1 cellular context compared by ENCODE assay signal in the genomic region with DNA sequence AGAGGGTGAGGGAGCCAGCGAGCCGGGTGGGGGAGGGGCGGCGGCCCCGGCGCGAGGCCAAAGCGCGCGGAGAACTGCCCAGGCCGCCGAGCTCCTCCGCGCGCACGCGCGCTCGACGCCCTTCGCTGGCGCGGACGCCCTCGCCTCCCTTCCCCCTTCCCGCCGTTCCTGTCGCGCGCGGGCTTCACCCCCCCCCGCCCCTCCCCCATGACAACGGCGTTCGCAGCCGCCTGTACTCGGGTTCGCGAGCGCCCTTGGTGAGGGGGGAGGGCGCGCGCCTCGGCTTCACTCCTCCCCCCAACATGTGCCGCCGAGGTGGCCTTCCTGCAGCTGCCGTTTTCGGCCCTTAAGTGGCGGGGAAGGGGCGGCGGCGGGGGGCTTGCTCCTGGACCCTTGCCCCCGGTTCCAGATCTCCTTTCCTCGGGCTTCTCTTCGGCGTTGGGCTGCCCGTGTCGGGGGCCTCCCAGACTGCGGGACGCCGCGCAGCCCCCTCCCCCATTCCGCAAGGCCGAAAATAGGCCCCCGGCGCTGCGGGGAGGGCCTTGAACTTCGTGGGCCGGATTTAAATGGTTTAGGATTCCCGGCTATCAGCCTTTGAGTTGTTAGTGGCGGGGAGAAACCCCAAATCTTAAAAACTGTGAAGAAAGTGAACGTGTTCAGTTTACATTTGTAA.
TF ChIP-seq lines count a peak whose summit lies in the region.

No MANE protein-coding gene starts in this region.

TF ChIP-seq in HepG2, 621 proteins besides CTCF, POLR2A, EP300 and RAD21 (continued from another document and continues in another):
- TF ChIP-seq ZMAT3 (CRISPR knock-in tag; conservative IDR thresholded peaks at IDR 0.05) = no peak
- TF ChIP-seq BHLHE40 (IDR thresholded peaks at IDR 0.05; ENCODE audit: low read length) = no peak
- TF ChIP-seq, protein P1, sequence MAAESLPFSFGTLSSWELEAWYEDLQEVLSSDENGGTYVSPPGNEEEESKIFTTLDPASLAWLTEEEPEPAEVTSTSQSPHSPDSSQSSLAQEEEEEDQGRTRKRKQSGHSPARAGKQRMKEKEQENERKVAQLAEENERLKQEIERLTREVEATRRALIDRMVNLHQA (CRISPR knock-in tag; IDR thresholded peaks at IDR 0.05) = no peak
- TF ChIP-seq FOXM1 (CRISPR knock-in tag; IDR thresholded peaks at IDR 0.05) = no peak
- TF ChIP-seq ZBTB8A (CRISPR knock-in tag; IDR thresholded peaks at IDR 0.05; ENCODE audit: borderline replicate concordance, low read depth) = no peak
- TF ChIP-seq ZNF7 (CRISPR knock-in tag; IDR thresholded peaks at IDR 0.05) = no peak
- TF ChIP-seq SP1 (IDR thresholded peaks at IDR 0.05) = no peak
- TF ChIP-seq SP1 (CRISPR knock-in tag; IDR thresholded peaks at IDR 0.05) = no peak
- TF ChIP-seq, protein P2, sequence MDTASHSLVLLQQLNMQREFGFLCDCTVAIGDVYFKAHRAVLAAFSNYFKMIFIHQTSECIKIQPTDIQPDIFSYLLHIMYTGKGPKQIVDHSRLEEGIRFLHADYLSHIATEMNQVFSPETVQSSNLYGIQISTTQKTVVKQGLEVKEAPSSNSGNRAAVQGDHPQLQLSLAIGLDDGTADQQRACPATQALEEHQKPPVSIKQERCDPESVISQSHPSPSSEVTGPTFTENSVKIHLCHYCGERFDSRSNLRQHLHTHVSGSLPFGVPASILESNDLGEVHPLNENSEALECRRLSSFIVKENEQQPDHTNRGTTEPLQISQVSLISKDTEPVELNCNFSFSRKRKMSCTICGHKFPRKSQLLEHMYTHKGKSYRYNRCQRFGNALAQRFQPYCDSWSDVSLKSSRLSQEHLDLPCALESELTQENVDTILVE (CRISPR knock-in tag; IDR thresholded peaks at IDR 0.05) = no peak
- TF ChIP-seq SMARCC2 (IDR thresholded peaks at IDR 0.05) = no peak
- TF ChIP-seq ZNF160 (CRISPR knock-in tag; IDR thresholded peaks at IDR 0.05) = no peak
- TF ChIP-seq ZNF619 (CRISPR knock-in tag; IDR thresholded peaks at IDR 0.05) = no peak
- TF ChIP-seq, protein P3, sequence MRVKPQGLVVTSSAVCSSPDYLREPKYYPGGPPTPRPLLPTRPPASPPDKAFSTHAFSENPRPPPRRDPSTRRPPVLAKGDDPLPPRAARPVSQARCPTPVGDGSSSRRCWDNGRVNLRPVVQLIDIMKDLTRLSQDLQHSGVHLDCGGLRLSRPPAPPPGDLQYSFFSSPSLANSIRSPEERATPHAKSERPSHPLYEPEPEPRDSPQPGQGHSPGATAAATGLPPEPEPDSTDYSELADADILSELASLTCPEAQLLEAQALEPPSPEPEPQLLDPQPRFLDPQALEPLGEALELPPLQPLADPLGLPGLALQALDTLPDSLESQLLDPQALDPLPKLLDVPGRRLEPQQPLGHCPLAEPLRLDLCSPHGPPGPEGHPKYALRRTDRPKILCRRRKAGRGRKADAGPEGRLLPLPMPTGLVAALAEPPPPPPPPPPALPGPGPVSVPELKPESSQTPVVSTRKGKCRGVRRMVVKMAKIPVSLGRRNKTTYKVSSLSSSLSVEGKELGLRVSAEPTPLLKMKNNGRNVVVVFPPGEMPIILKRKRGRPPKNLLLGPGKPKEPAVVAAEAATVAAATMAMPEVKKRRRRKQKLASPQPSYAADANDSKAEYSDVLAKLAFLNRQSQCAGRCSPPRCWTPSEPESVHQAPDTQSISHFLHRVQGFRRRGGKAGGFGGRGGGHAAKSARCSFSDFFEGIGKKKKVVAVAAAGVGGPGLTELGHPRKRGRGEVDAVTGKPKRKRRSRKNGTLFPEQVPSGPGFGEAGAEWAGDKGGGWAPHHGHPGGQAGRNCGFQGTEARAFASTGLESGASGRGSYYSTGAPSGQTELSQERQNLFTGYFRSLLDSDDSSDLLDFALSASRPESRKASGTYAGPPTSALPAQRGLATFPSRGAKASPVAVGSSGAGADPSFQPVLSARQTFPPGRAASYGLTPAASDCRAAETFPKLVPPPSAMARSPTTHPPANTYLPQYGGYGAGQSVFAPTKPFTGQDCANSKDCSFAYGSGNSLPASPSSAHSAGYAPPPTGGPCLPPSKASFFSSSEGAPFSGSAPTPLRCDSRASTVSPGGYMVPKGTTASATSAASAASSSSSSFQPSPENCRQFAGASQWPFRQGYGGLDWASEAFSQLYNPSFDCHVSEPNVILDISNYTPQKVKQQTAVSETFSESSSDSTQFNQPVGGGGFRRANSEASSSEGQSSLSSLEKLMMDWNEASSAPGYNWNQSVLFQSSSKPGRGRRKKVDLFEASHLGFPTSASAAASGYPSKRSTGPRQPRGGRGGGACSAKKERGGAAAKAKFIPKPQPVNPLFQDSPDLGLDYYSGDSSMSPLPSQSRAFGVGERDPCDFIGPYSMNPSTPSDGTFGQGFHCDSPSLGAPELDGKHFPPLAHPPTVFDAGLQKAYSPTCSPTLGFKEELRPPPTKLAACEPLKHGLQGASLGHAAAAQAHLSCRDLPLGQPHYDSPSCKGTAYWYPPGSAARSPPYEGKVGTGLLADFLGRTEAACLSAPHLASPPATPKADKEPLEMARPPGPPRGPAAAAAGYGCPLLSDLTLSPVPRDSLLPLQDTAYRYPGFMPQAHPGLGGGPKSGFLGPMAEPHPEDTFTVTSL (CRISPR knock-in tag; IDR thresholded peaks at IDR 0.05; ENCODE audit: borderline replicate concordance) = no peak
- TF ChIP-seq, protein P4, sequence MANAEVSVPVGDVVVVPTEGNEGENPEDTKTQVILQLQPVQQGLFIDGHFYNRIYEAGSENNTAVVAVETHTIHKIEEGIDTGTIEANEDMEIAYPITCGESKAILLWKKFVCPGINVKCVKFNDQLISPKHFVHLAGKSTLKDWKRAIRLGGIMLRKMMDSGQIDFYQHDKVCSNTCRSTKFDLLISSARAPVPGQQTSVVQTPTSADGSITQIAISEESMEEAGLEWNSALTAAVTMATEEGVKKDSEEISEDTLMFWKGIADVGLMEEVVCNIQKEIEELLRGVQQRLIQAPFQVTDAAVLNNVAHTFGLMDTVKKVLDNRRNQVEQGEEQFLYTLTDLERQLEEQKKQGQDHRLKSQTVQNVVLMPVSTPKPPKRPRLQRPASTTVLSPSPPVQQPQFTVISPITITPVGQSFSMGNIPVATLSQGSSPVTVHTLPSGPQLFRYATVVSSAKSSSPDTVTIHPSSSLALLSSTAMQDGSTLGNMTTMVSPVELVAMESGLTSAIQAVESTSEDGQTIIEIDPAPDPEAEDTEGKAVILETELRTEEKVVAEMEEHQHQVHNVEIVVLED (CRISPR knock-in tag; IDR thresholded peaks at IDR 0.05; ENCODE audit: borderline replicate concordance) = no peak
- TF ChIP-seq, protein P5, sequence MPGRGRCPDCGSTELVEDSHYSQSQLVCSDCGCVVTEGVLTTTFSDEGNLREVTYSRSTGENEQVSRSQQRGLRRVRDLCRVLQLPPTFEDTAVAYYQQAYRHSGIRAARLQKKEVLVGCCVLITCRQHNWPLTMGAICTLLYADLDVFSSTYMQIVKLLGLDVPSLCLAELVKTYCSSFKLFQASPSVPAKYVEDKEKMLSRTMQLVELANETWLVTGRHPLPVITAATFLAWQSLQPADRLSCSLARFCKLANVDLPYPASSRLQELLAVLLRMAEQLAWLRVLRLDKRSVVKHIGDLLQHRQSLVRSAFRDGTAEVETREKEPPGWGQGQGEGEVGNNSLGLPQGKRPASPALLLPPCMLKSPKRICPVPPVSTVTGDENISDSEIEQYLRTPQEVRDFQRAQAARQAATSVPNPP (CRISPR knock-in tag; IDR thresholded peaks at IDR 0.05) = no peak
- TF ChIP-seq ZNF777 (CRISPR knock-in tag; IDR thresholded peaks at IDR 0.05) = no peak
- no peak for TF ChIP-seq ZNF143 (CRISPR knock-in tag; IDR thresholded peaks at IDR 0.05)
- TF ChIP-seq CREM (IDR thresholded peaks at IDR 0.05) = no peak
- no peak for TF ChIP-seq CREM (CRISPR knock-in tag; IDR thresholded peaks at IDR 0.05)
- TF ChIP-seq ARID2 (CRISPR knock-in tag; IDR thresholded peaks at IDR 0.05; ENCODE audit: borderline replicate concordance) = no peak
- TF ChIP-seq ZNF253 (CRISPR knock-in tag; IDR thresholded peaks at IDR 0.05; ENCODE audit: borderline replicate concordance) = no peak
- TF ChIP-seq, protein P6, sequence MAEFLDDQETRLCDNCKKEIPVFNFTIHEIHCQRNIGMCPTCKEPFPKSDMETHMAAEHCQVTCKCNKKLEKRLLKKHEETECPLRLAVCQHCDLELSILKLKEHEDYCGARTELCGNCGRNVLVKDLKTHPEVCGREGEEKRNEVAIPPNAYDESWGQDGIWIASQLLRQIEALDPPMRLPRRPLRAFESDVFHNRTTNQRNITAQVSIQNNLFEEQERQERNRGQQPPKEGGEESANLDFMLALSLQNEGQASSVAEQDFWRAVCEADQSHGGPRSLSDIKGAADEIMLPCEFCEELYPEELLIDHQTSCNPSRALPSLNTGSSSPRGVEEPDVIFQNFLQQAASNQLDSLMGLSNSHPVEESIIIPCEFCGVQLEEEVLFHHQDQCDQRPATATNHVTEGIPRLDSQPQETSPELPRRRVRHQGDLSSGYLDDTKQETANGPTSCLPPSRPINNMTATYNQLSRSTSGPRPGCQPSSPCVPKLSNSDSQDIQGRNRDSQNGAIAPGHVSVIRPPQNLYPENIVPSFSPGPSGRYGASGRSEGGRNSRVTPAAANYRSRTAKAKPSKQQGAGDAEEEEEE (CRISPR knock-in tag; IDR thresholded peaks at IDR 0.05; ENCODE audit: borderline replicate concordance) = no peak
- TF ChIP-seq, protein P7, sequence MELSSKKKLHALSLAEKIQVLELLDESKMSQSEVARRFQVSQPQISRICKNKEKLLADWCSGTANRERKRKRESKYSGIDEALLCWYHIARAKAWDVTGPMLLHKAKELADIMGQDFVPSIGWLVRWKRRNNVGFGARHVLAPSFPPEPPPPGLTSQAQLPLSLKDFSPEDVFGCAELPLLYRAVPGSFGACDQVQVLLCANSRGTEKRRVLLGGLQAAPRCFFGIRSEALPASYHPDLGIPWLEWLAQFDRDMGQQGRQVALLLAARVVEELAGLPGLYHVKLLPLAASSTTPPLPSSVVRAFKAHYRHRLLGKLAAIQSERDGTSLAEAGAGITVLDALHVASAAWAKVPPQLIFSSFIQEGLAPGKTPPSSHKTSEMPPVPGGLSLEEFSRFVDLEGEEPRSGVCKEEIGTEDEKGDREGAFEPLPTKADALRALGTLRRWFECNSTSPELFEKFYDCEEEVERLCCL (CRISPR knock-in tag; IDR thresholded peaks at IDR 0.05; ENCODE audit: borderline replicate concordance) = 0 out of 2 replicates have a peak, but pooled peaks have one; percentile 42
- no peak for TF ChIP-seq HOXA5 (CRISPR knock-in tag; IDR thresholded peaks at IDR 0.05)
- no peak for TF ChIP-seq HHEX (CRISPR knock-in tag; IDR thresholded peaks at IDR 0.05)
- TF ChIP-seq DPF2 (CRISPR knock-in tag; IDR thresholded peaks at IDR 0.05; ENCODE audit: borderline replicate concordance, low read depth) = 0 out of 2 replicates have a peak, but pooled peaks have one; percentile 29
- no peak for TF ChIP-seq ZNF326 (CRISPR knock-in tag; IDR thresholded peaks at IDR 0.05; ENCODE audit: borderline replicate concordance)
- TF ChIP-seq CENPT (CRISPR knock-in tag; IDR thresholded peaks at IDR 0.05; ENCODE audit: low read depth) = peak; percentile 59; the same call in 1 of the 2 replicates
- TF ChIP-seq, protein P8, sequence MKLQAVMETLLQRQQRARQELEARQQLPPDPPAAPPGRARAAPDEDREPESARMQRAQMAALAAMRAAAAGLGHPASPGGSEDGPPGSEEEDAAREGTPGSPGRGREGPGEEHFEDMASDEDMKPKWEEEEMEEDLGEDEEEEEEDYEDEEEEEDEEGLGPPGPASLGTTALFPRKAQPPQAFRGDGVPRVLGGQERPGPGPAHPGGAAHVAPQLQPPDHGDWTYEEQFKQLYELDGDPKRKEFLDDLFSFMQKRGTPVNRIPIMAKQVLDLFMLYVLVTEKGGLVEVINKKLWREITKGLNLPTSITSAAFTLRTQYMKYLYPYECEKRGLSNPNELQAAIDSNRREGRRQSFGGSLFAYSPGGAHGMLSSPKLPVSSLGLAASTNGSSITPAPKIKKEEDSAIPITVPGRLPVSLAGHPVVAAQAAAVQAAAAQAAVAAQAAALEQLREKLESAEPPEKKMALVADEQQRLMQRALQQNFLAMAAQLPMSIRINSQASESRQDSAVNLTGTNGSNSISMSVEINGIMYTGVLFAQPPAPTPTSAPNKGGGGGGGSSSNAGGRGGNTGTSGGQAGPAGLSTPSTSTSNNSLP (IDR thresholded peaks at IDR 0.05; ENCODE audit: low read depth, low read length) = no peak
- no peak for TF ChIP-seq KMT2B (CRISPR knock-in tag; IDR thresholded peaks at IDR 0.05)
- TF ChIP-seq, protein P9, sequence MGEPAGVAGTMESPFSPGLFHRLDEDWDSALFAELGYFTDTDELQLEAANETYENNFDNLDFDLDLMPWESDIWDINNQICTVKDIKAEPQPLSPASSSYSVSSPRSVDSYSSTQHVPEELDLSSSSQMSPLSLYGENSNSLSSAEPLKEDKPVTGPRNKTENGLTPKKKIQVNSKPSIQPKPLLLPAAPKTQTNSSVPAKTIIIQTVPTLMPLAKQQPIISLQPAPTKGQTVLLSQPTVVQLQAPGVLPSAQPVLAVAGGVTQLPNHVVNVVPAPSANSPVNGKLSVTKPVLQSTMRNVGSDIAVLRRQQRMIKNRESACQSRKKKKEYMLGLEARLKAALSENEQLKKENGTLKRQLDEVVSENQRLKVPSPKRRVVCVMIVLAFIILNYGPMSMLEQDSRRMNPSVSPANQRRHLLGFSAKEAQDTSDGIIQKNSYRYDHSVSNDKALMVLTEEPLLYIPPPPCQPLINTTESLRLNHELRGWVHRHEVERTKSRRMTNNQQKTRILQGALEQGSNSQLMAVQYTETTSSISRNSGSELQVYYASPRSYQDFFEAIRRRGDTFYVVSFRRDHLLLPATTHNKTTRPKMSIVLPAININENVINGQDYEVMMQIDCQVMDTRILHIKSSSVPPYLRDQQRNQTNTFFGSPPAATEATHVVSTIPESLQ (CRISPR knock-in tag; conservative IDR thresholded peaks at IDR 0.05) = no peak
- no peak for TF ChIP-seq ZBTB3 (CRISPR knock-in tag; IDR thresholded peaks at IDR 0.05; ENCODE audit: borderline replicate concordance, low read depth)
- TF ChIP-seq, protein P10, sequence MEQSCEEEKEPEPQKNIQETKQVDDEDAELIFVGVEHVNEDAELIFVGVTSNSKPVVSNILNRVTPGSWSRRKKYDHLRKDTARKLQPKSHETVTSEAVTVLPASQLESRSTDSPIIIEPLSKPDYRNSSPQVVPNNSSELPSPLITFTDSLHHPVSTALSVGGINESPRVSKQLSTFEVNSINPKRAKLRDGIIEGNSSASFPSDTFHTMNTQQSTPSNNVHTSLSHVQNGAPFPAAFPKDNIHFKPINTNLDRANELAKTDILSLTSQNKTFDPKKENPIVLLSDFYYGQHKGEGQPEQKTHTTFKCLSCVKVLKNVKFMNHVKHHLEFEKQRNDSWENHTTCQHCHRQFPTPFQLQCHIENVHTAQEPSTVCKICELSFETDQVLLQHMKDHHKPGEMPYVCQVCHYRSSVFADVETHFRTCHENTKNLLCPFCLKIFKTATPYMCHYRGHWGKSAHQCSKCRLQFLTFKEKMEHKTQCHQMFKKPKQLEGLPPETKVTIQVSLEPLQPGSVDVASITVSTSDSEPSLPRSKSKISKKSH (CRISPR knock-in tag; IDR thresholded peaks at IDR 0.05; ENCODE audit: borderline replicate concordance) = no peak
- TF ChIP-seq ARHGAP35 (CRISPR knock-in tag; IDR thresholded peaks at IDR 0.05; ENCODE audit: borderline replicate concordance) = no peak
- no peak for TF ChIP-seq TOE1 (CRISPR knock-in tag; IDR thresholded peaks at IDR 0.05)
- TF ChIP-seq MTF1 (CRISPR knock-in tag; IDR thresholded peaks at IDR 0.05) = no peak
- no peak for TF ChIP-seq GFI1 (CRISPR knock-in tag; IDR thresholded peaks at IDR 0.05; ENCODE audit: borderline replicate concordance)
- TF ChIP-seq HNRNPK (IDR thresholded peaks at IDR 0.05; ENCODE audit: low read depth, low read length, poor library complexity, severe bottlenecking) = peak; percentile 88
- TF ChIP-seq ZFP37 (CRISPR knock-in tag; IDR thresholded peaks at IDR 0.05; ENCODE audit: borderline replicate concordance) = no peak
- no peak for TF ChIP-seq RBM22 (optimal IDR thresholded peaks at IDR 0.05; ENCODE audit: low read length)
- no peak for TF ChIP-seq SNRNP70 (IDR thresholded peaks at IDR 0.05; ENCODE audit: low read depth, low read length)
- no peak for TF ChIP-seq ZNF557 (CRISPR knock-in tag; IDR thresholded peaks at IDR 0.05)
- no peak for TF ChIP-seq SRSF9 (IDR thresholded peaks at IDR 0.05; ENCODE audit: borderline replicate concordance, insufficient read depth, low read depth, low read length, poor library complexity, severe bottlenecking)
